30 cellular contexts compared by ENCODE assay signal in genomic region chr1:65971547-65971946, GRCh38.
"Had no signal": no experiment of that assay in that cellular context is flagged by ENCODE, and none has a peak within 500 bp of the region (broad histone marks: within the 10 kb centered on the region; RNA-seq: fewer than 3 reads in every experiment).

No MANE protein-coding gene starts in this region.

- H3K36me3 Mint-ChIP-seq: mesothelial cell of epicardium, type B pancreatic cell had no signal

- H3K4me1 ChIP-seq: esophagus squamous epithelium, neural progenitor cell, prostate gland, right atrium auricular region, stomach, testis, tibial artery had no signal

- H3K36me3 ChIP-seq: esophagus squamous epithelium, neural progenitor cell, prostate gland, right atrium auricular region, stomach, tibial artery had no signal

- H3K27ac Mint-ChIP-seq: memory B cell; mesothelial cell of epicardium; naive thymus-derived CD4-positive, alpha-beta T cell; nephron; neural progenitor cell; type B pancreatic cell had no signal

- FAIRE-seq: colon, frontal cortex, keratinocyte, urothelium cell line had no signal

- DNase-seq: cerebellar nuclear complex; dorsolateral prefrontal cortex; effector CD4-positive, alpha-beta T cell; esophagus squamous epithelium; hypothalamus; left ventricle myocardium superior; naive thymus-derived CD4-positive, alpha-beta T cell; stimulated activated CD4-positive, alpha-beta T cell treated with anti-CD3 and anti-CD28 coated beads, Interleukin-12 subunit alpha, Interleukin-12 subunit beta, amount 100 ng/mL, for 4 hours; stimulated activated CD4-positive, alpha-beta T cell treated with anti-CD3 and anti-CD28 coated beads, Interleukin-1b, Interleukin-23, amount 100 ng/mL, for 48 hours; stimulated activated CD4-positive, alpha-beta T cell treated with anti-CD3 and anti-CD28 coated beads, Interleukin-4, amount 100 ng/mL, for 1 hour; stimulated activated CD8-positive, alpha-beta memory T cell treated with anti-CD3 and anti-CD28 coated beads, Interleukin-4, amount 100 ng/mL, for 48 hours; stimulated activated naive CD4-positive, alpha-beta T cell treated with Interleukin-2 at 50 U/mL for 16 hours; stomach; testis; tibial artery had no signal

- H3K9me3 ChIP-seq: prostate gland, testis had no signal

- H2AFZ ChIP-seq: neural progenitor cell had no signal

- ATAC-seq: left ventricle myocardium superior; naive thymus-derived CD4-positive, alpha-beta T cell; sciatic nerve had no signal

- H3K27ac ChIP-seq: epithelial cell of prostate, esophagus squamous epithelium, neural progenitor cell, prostate gland, right atrium auricular region, stomach, testis, tibial artery had no signal

- H3K4me3 ChIP-seq: dorsolateral prefrontal cortex, esophagus squamous epithelium, lung, neural progenitor cell, prostate gland, right atrium auricular region, smooth muscle cell, stomach, testis, tibial artery had no signal

- H3K4me3 Mint-ChIP-seq: memory B cell; mesothelial cell of epicardium; naive thymus-derived CD4-positive, alpha-beta T cell; nephron; neural progenitor cell; type B pancreatic cell had no signal

- H3K4me1 Mint-ChIP-seq: memory B cell; mesothelial cell of epicardium; naive thymus-derived CD4-positive, alpha-beta T cell; nephron; neural progenitor cell had no signal

- H3K9ac ChIP-seq: neural progenitor cell had no signal

- H3K27me3 ChIP-seq: dorsolateral prefrontal cortex, esophagus squamous epithelium, neural progenitor cell, right atrium auricular region, stomach, testis, tibial artery had no signal

- H3K4me2 ChIP-seq: neural progenitor cell, smooth muscle cell had no signal
